In genomic region chr2:101105654-101106053, GRCh38 we compare ENCODE assay signal across 26 cellular contexts.
"Had no signal": no experiment of that assay in that cellular context is flagged by ENCODE, and none has a peak within 500 bp of the region (broad histone marks: within the 10 kb centered on the region; RNA-seq: fewer than 3 reads in every experiment).

No MANE protein-coding gene starts in this region.

- H3K27me3 ChIP-seq: brain microvascular endothelial cell, sigmoid colon, thyroid gland had no signal

- ATAC-seq: activated CD4-positive, alpha-beta T cell treated with anti-CD3 and anti-CD28 coated beads for 36 hours; activated T-helper 17 cell treated with anti-CD3 and anti-CD28 coated beads, Interleukin-2, amount 50 U/mL, for 72 hours; left ventricle myocardium superior; natural killer cell had no signal

- H3K27ac Mint-ChIP-seq: activated B cell treated with CpG ODN at 0.5 μM for 24 hours; activated CD4-positive, alpha-beta T cell treated with anti-CD3 and anti-CD28 coated beads for 36 hours; activated naive CD4-positive, alpha-beta T cell treated with anti-CD3 and anti-CD28 coated beads, Interleukin-2, amount 50 U/mL, for 72 hours; activated T-cell treated with anti-CD3 and anti-CD28 coated beads, Interleukin-2, amount 50 U/mL, for 24 hours; activated T-helper 17 cell treated with anti-CD3 and anti-CD28 coated beads, Interleukin-2, amount 50 U/mL, for 72 hours; dendritic cell treated with granulocyte-macrophage colony-stimulating factor and Interleukin-4, amounts not matched to agents 40 ng/mL and 50 ng/mL, for 4 days; mesothelial cell of epicardium; natural killer cell had no signal

- FAIRE-seq: endometrium had no signal

- H3K4me1 Mint-ChIP-seq: activated B cell treated with CpG ODN at 0.5 μM for 24 hours; activated CD4-positive, alpha-beta T cell treated with anti-CD3 and anti-CD28 coated beads for 36 hours; activated T-helper 17 cell treated with anti-CD3 and anti-CD28 coated beads, Interleukin-2, amount 50 U/mL, for 72 hours had no signal

- H3K4me3 ChIP-seq: sigmoid colon, thyroid gland had no signal

- H3K36me3 ChIP-seq: brain microvascular endothelial cell, sigmoid colon, thyroid gland had no signal

- H3K27ac ChIP-seq: brain microvascular endothelial cell, sigmoid colon, thyroid gland had no signal

- H3K9me3 ChIP-seq: thyroid gland had no signal

- H3K4me3 Mint-ChIP-seq: activated B cell treated with CpG ODN at 0.5 μM for 24 hours; activated CD4-positive, alpha-beta T cell treated with anti-CD3 and anti-CD28 coated beads for 36 hours; activated T-cell treated with anti-CD3 and anti-CD28 coated beads, Interleukin-2, amount 50 U/mL, for 24 hours; activated T-helper 17 cell treated with anti-CD3 and anti-CD28 coated beads, Interleukin-2, amount 50 U/mL, for 72 hours; dendritic cell treated with granulocyte-macrophage colony-stimulating factor and Interleukin-4, amounts not matched to agents 40 ng/mL and 50 ng/mL, for 4 days; mesothelial cell of epicardium; natural killer cell had no signal

- DNase-seq: activated B cell treated with CpG ODN at 0.5 μM for 24 hours; activated CD4-positive, alpha-beta T cell treated with anti-CD3 and anti-CD28 coated beads for 36 hours; activated CD4-positive, alpha-beta T cell treated with anti-CD3 and anti-CD28 coated beads, Interleukin-2, amount 50 U/mL, for 4 hours; activated CD8-positive, alpha-beta memory T cell treated with anti-CD3 and anti-CD28 coated beads for 24 hours; activated CD8-positive, alpha-beta memory T cell treated with anti-CD3 and anti-CD28 coated beads, Interleukin-2, amount 50 U/mL, for 4 hours; activated T-cell treated with anti-CD3 and anti-CD28 coated beads, Interleukin-2, amount 50 U/mL, for 24 hours; aorta; caudate nucleus; effector CD4-positive, alpha-beta T cell; hippocampal formation; kidney glomerular epithelial cell; left ventricle myocardium superior; mammary epithelial cell; natural killer cell; sigmoid colon; stimulated activated CD4-positive, alpha-beta T cell treated with anti-CD3 and anti-CD28 coated beads, Interleukin-2, amount 100 ng/mL, for 48 hours; stimulated activated CD8-positive, alpha-beta memory T cell treated with anti-CD3 and anti-CD28 coated beads, Interleukin-4, amount 100 ng/mL, for 48 hours; stimulated activated naive CD4-positive, alpha-beta T cell; T-helper 9 cell; thyroid gland had no signal

- H3K27me3 Mint-ChIP-seq: activated B cell treated with CpG ODN at 0.5 μM for 24 hours; activated CD4-positive, alpha-beta T cell treated with anti-CD3 and anti-CD28 coated beads for 36 hours; activated T-cell treated with anti-CD3 and anti-CD28 coated beads, Interleukin-2, amount 50 U/mL, for 24 hours; activated T-helper 17 cell treated with anti-CD3 and anti-CD28 coated beads, Interleukin-2, amount 50 U/mL, for 72 hours; dendritic cell treated with granulocyte-macrophage colony-stimulating factor and Interleukin-4, amounts not matched to agents 40 ng/mL and 50 ng/mL, for 4 days had no signal
